8 cellular contexts compared by ENCODE assay signal in the genomic region with DNA sequence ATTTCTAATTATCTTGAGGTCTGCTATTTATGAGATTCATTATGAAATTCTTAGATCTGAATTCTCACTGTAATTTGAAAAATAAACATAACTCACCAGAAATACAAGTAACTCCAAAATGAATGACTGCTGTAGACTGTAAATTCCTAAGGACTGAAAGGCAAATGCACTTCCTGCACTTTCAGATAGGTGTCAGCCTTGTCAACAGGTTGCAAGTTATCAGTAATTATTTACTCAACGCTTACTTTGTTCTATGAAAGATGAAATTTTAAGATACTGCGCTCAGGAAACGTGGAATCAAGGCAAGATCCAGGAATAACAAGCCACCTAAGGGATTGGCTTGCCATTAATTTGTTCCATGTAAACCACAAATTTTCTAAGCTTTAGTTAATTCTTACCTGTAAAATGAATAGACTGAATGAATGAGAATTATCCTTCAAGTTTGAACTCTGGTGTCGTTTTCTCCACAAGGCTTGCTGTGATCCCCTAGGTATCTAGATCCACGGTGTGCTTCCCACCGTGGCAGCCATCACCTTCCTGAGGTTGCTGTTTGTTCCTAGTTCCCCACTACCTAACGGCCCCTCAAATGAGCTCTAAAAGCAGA. TPM values are rescaled to one million over a fixed set of nuclear protein-coding genes. Genes with fewer than 3 reads are reported as not detected.
DNase-seq lines count a peak whose midpoint lies in the region; ATAC-seq and TF ChIP-seq lines count a peak whose summit lies in the region.

No MANE protein-coding gene starts in this region.

- DNase-seq in AG04450 (ENCODE audit: low read depth, low spot score) (peak; percentile 32), GM12864 (ENCODE audit: low read depth) (peak; percentile 36), SJCRH30 (peak; percentile 11 to 61), epithelial cell of proximal tubule (ENCODE audit: low read depth) (no peak), ovary (no peak), cerebellar nuclear complex (lab: John Stamatoyannopoulos, UW) (no peak)

- TF ChIP-seq POLR2A in ovary (IDR thresholded peaks at IDR 0.05): no peak

- H3K27ac ChIP-seq in AG04450 (ENCODE audit: low read depth, low read length): no peak overlapping the region
- H3K27ac ChIP-seq in SJCRH30: no peak overlapping the region
- no peak overlapping the region for H3K27ac ChIP-seq in ovary

- WGBS in ovary, 3 donors: 63 to 69% (median 65%) methylated on average over 7 of the region's 7 CpGs

- no peaks in the 10 kb centered on the region for H3K9me3 ChIP-seq in AG04450 (ENCODE audit: control insufficient read depth, insufficient read depth, low read length)
- no peaks in the 10 kb centered on the region for H3K9me3 ChIP-seq in SJCRH30 (replicated peaks)
- H3K9me3 ChIP-seq in ovary: no peaks in the 10 kb centered on the region

- peak; percentile 74 for ATAC-seq in HG03432 (IDR thresholded peaks at IDR 0.05; ENCODE audit: unreplicated experiment)
- no peak for ATAC-seq in GM18870 (IDR thresholded peaks at IDR 0.05; ENCODE audit: unreplicated experiment)

- TF ChIP-seq CTCF in AG04450 (IDR thresholded peaks at IDR 0.05; ENCODE audit: low read depth, low read length): peak; percentile 80
- peak; percentile 76 for TF ChIP-seq CTCF in GM12864 (IDR thresholded peaks at IDR 0.05; ENCODE audit: low read depth, low read length, missing control alignments)
- TF ChIP-seq CTCF in epithelial cell of proximal tubule (conservative IDR thresholded peaks at IDR 0.05; ENCODE audit: low read depth, low read length): peak; percentile 89
- peak; percentile 56 to 69 (median 69) for TF ChIP-seq CTCF in ovary (IDR thresholded peaks at IDR 0.05)

- H3K36me3 ChIP-seq in SJCRH30: no peaks in the 10 kb centered on the region; the same call in 1 of the 2 replicates
- H3K36me3 ChIP-seq in ovary: no peaks in the 10 kb centered on the region

- no peak for TF ChIP-seq EP300 in ovary (IDR thresholded peaks at IDR 0.05)

- H3K4me3 ChIP-seq in AG04450 (ENCODE audit: low read depth, low read length) (no peak overlapping the region), GM12864 (ENCODE audit: low read depth, low read length) (no peak overlapping the region), SJCRH30 (no peak overlapping the region), epithelial cell of proximal tubule (ENCODE audit: low read depth, low read length) (no peak overlapping the region), ovary (no peak overlapping the region)

- H3K4me1 ChIP-seq in SJCRH30 (no peaks in the 10 kb centered on the region), ovary (ENCODE audit: insufficient read depth) (peaks cover 5% of the 10 kb centered on the region)

- POLR2A ChIA-PET in AG04450 (lab: Yijun Ruan, JAX): no interaction called here

- CTCF ChIA-PET in AG04450 (lab: Charles Lee): interaction anchor here (0.6 to 4.5 kb wide), 23 partner anchors 8 to 899 kb away, joined by 3 to 28 read pairs (median 3); no protein-coding TSS in a partner anchor

- intact Hi-C loops in ovary (cut with DNase I): no loop called here

- no peaks in the 10 kb centered on the region for H3K27me3 ChIP-seq in AG04450 (ENCODE audit: control insufficient read depth, insufficient read depth, low read length)
- H3K27me3 ChIP-seq in SJCRH30: no peaks in the 10 kb centered on the region
- no peaks in the 10 kb centered on the region for H3K27me3 ChIP-seq in ovary

RNA-seq across cellular contexts. Expression of a gene that starts 12.6 kb away (rescaled TPM):
- 24.2 and 30.8 TPM in 2 replicates for polyA plus RNA-seq in AG04450 (2011; rRNA removed)
- 22.6 and 26.9 TPM in 2 replicates for polyA minus RNA-seq in AG04450 (2011; rRNA and poly(A)+ RNA removed)
- 33.8 and 35.7 TPM in 2 replicates for total RNA-seq in SJCRH30 (2014; rRNA removed; shearing (Covaris generic))
- 29.6 and 38.8 TPM in 2 replicates for total RNA-seq in epithelial cell of proximal tubule
- 10 to 100 TPM; 18.0 to 36.5 (median 34.1) TPM for total RNA-seq in ovary
- 10 to 100 TPM; 17.1 to 28.3 TPM for polyA plus RNA-seq in ovary

RNA-seq across cellular contexts. Expression of a gene that starts 27.9 kb away (rescaled TPM):
- polyA plus RNA-seq in AG04450 (2011; rRNA removed) (2.8 and 4.0 TPM in 2 replicates), ovary (1 to 10 TPM; 5.3 to 5.4 TPM)
- 1.7 and 2.8 TPM in 2 replicates for polyA minus RNA-seq in AG04450 (2011; rRNA and poly(A)+ RNA removed)
- 0.42 and 0.71 TPM in 2 replicates for total RNA-seq in SJCRH30 (2014; rRNA removed; shearing (Covaris generic))
- total RNA-seq in epithelial cell of proximal tubule (2.8 and 9.2 TPM in 2 replicates), ovary (10 to 100 TPM in 1 of 7 donors, 1 to 10 TPM in 6; 4.9 to 27.0 (median 6.1) TPM)

RNA-seq across cellular contexts. Expression of a gene that starts 45.1 kb away (rescaled TPM):
- 43.8 and 63.8 TPM in 2 replicates for polyA plus RNA-seq in AG04450 (2011; rRNA removed)
- polyA minus RNA-seq in AG04450 (2011; rRNA and poly(A)+ RNA removed): 26.1 and 31.2 TPM in 2 replicates
- 151 and 175 TPM in 2 replicates for total RNA-seq in SJCRH30 (2014; rRNA removed; shearing (Covaris generic))
- total RNA-seq in epithelial cell of proximal tubule: 57.2 and 75.5 TPM in 2 replicates
- total RNA-seq in ovary: 10 to 100 TPM; 29.9 to 60.6 (median 48.4) TPM
- polyA plus RNA-seq in ovary: 10 to 100 TPM; 40.5 to 50.2 TPM

RNA-seq across cellular contexts. Expression of a gene that starts 45.4 kb away (rescaled TPM):
- polyA plus RNA-seq in AG04450 (2011; rRNA removed): 61.1 and 65.9 TPM in 2 replicates
- 32.2 and 33.4 TPM in 2 replicates for polyA minus RNA-seq in AG04450 (2011; rRNA and poly(A)+ RNA removed)
- total RNA-seq in SJCRH30 (2014; rRNA removed; shearing (Covaris generic)): 40.3 and 41.0 TPM in 2 replicates
- total RNA-seq in epithelial cell of proximal tubule: 56.8 and 56.9 TPM in 2 replicates
- total RNA-seq in ovary: 10 to 100 TPM; 18.5 to 39.6 (median 28.6) TPM
- 10 to 100 TPM; 23.7 to 82.5 TPM for polyA plus RNA-seq in ovary

Comparison
In these comparisons a context has a peak if more than half of its experiments do, and no peak if none do; other contexts are left out.
1. DNase-seq: peak in AG04450 (single experiment), GM12864 (single experiment) and SJCRH30 (2 of 2); none in epithelial cell of proximal tubule (single experiment), ovary (0 of 5) and cerebellar nuclear complex (0 of 2).
2. Peak in every context shown above with its lines, with median percentiles within 50 percentile points of each other: CTCF ChIP-seq.